16 cellular contexts compared by ENCODE assay signal in genomic region chr12:111997300-111997699, GRCh38. TPM values are rescaled to one million over a fixed set of nuclear protein-coding genes. Genes with fewer than 3 reads are reported as not detected.
DNase-seq lines count a peak whose midpoint lies in the region; ATAC-seq, FAIRE-seq and TF ChIP-seq lines count a peak whose summit lies in the region.
"Had no signal": no experiment of that assay in that cellular context is flagged by ENCODE, and none has a peak within 500 bp of the region (broad histone marks: within the 10 kb centered on the region; RNA-seq: fewer than 3 reads in every experiment).

No MANE protein-coding gene starts in this region.

- no peak for FAIRE-seq in GM12892 (lab: Jason Lieb, UNC)
- FAIRE-seq: H1 had no signal

- H3K9me3 Mint-ChIP-seq in activated CD4-positive, alpha-beta T cell treated with anti-CD3 and anti-CD28 coated beads for 36 hours (ENCODE audit: low read depth), result no peaks in the 10 kb centered on the region
- H3K9me3 Mint-ChIP-seq in CD4-positive, CD25-positive, alpha-beta regulatory T cell, result no peaks in the 10 kb centered on the region
- no peaks in the 10 kb centered on the region for H3K9me3 Mint-ChIP-seq in T-cell
- no peaks in the 10 kb centered on the region for H3K9me3 Mint-ChIP-seq in naive thymus-derived CD4-positive, alpha-beta T cell

- no peaks in the 10 kb centered on the region for H3K27me3 Mint-ChIP-seq in activated CD4-positive, alpha-beta T cell treated with anti-CD3 and anti-CD28 coated beads for 36 hours
- H3K27me3 Mint-ChIP-seq in CD4-positive, CD25-positive, alpha-beta regulatory T cell, result no peaks in the 10 kb centered on the region
- H3K27me3 Mint-ChIP-seq in T-cell, result no peaks in the 10 kb centered on the region
- H3K27me3 Mint-ChIP-seq in naive thymus-derived CD4-positive, alpha-beta T cell, result no peaks in the 10 kb centered on the region

- no peaks in the 10 kb centered on the region for H3K27me3 ChIP-seq in CD4-positive, CD25-positive, alpha-beta regulatory T cell (ENCODE audit: control insufficient read depth, insufficient read depth, low read length)
- H3K27me3 ChIP-seq in naive thymus-derived CD4-positive, alpha-beta T cell (ENCODE audit: control insufficient read depth in 2 of 2, insufficient read depth in 2 of 2, low read length in 2 of 2), result no peaks in the 10 kb centered on the region
- H3K27me3 ChIP-seq: BE2C had no signal

- peak overlapping the region; percentile 13 for H3K4me3 ChIP-seq in CD4-positive, CD25-positive, alpha-beta regulatory T cell (ENCODE audit: low read depth, low read length)
- H3K4me3 ChIP-seq in naive thymus-derived CD4-positive, alpha-beta T cell (ENCODE audit: low read length), result no peak overlapping the region

- H3K9me3 ChIP-seq in CD4-positive, CD25-positive, alpha-beta regulatory T cell (ENCODE audit: control insufficient read depth in 2 of 2, low read length in 2 of 2), result no peaks in the 10 kb centered on the region
- no peaks in the 10 kb centered on the region for H3K9me3 ChIP-seq in naive thymus-derived CD4-positive, alpha-beta T cell (ENCODE audit: control insufficient read depth in 2 of 3, low read length in 3 of 3)
- H3K9me3 ChIP-seq: BE2C had no signal

- CTCF ChIA-PET in activated CD4-positive, alpha-beta T cell treated with anti-CD3 and anti-CD28 coated beads for 36 hours (lab: Charles Lee), result interaction anchor here (0.8 kb wide), 1 partner anchor 13 kb away, joined by 3 read pairs; no protein-coding TSS in a partner anchor
- CTCF ChIA-PET in T-cell (lab: Charles Lee), result interaction anchor here (1.2 to 1.5 kb wide), 3 partner anchors 16 to 23 kb away, joined by 3 to 9 read pairs (median 5); partner anchors contain the start of genes ERP29 (in 1 of the 2) and TMEM116 (in 1 of the 2)
- CTCF ChIA-PET in naive thymus-derived CD4-positive, alpha-beta T cell (lab: Charles Lee), result interaction anchor here (1.6 kb wide), 1 partner anchor 13 kb away, joined by 10 read pairs; no protein-coding TSS in a partner anchor

- peaks cover 85% of the 10 kb centered on the region for H3K4me1 Mint-ChIP-seq in activated CD4-positive, alpha-beta T cell treated with anti-CD3 and anti-CD28 coated beads for 36 hours
- H3K4me1 Mint-ChIP-seq in CD4-positive, CD25-positive, alpha-beta regulatory T cell, result peaks cover 48 to 92% (median 64%) of the 10 kb centered on the region in 4 donors
- H3K4me1 Mint-ChIP-seq in T-cell, result peaks cover 82 to 91% (median 87%) of the 10 kb centered on the region in 3 donors
- peaks cover 56 to 92% (median 84%) of the 10 kb centered on the region in 7 donors for H3K4me1 Mint-ChIP-seq in naive thymus-derived CD4-positive, alpha-beta T cell

- H3K4me3 Mint-ChIP-seq in activated CD4-positive, alpha-beta T cell treated with anti-CD3 and anti-CD28 coated beads for 36 hours, result no peak overlapping the region
- peak overlapping the region in 3 of 4 donors; percentile 56 to 81 (median 75) for H3K4me3 Mint-ChIP-seq in CD4-positive, CD25-positive, alpha-beta regulatory T cell
- H3K4me3 Mint-ChIP-seq in T-cell, result peak overlapping the region in 1 of 3 donors; percentile 48
- peak overlapping the region in 5 of 10 donors; percentile 1 to 58 (median 43) for H3K4me3 Mint-ChIP-seq in naive thymus-derived CD4-positive, alpha-beta T cell

- ATAC-seq in activated CD4-positive, alpha-beta T cell treated with anti-CD3 and anti-CD28 coated beads for 36 hours, result no peak
- no peak for ATAC-seq in CD4-positive, CD25-positive, alpha-beta regulatory T cell (ENCODE audit: low read depth in 2 of 2)
- ATAC-seq in T-cell (replicated peaks in 1 of 4), result no peak
- no peak for ATAC-seq in naive thymus-derived CD4-positive, alpha-beta T cell
- no peak for ATAC-seq in HG03097 (IDR thresholded peaks at IDR 0.05; ENCODE audit: low FRiP score, unreplicated experiment)
- no peak for ATAC-seq in GM21717 (IDR thresholded peaks at IDR 0.05; ENCODE audit: unreplicated experiment)

- H3K27ac Mint-ChIP-seq in activated CD4-positive, alpha-beta T cell treated with anti-CD3 and anti-CD28 coated beads for 36 hours, result peak overlapping the region; percentile 60
- H3K27ac Mint-ChIP-seq in CD4-positive, CD25-positive, alpha-beta regulatory T cell, result peak overlapping the region; percentile 57 to 92 (median 76)
- peak overlapping the region; percentile 91 to 98 for H3K27ac Mint-ChIP-seq in T-cell
- peak overlapping the region in 8 of 9 donors; percentile 62 to 97 (median 82) for H3K27ac Mint-ChIP-seq in naive thymus-derived CD4-positive, alpha-beta T cell

- no peak for DNase-seq in activated CD4-positive, alpha-beta T cell treated with anti-CD3 and anti-CD28 coated beads for 36 hours
- no peak for DNase-seq in activated CD4-positive, alpha-beta T cell treated with anti-CD3 and anti-CD28 coated beads for 1 hour
- DNase-seq in CD4-positive, CD25-positive, alpha-beta regulatory T cell, result no peak
- DNase-seq in T-cell (no peak), GM12892 (ENCODE audit: insufficient read length) (no peak)
- no peak for DNase-seq in naive thymus-derived CD4-positive, alpha-beta T cell
- DNase-seq: BE2C, COR-L47, IMR-90, NCI-H1417, NCI-H1930 had no signal

- POLR2A ChIA-PET in activated CD4-positive, alpha-beta T cell treated with anti-CD3 and anti-CD28 coated beads for 36 hours (lab: Charles Lee), result interaction anchor here (0.7 kb wide), 1 partner anchor 9 kb away, joined by 3 read pairs; no protein-coding TSS in a partner anchor
- POLR2A ChIA-PET in T-cell (lab: Charles Lee), result interaction anchor here in 1 of 2 donors (0.6 kb wide), 1 partner anchor 48 kb away, joined by 8 read pairs; no protein-coding TSS in a partner anchor
- POLR2A ChIA-PET in naive thymus-derived CD4-positive, alpha-beta T cell (lab: Charles Lee), result interaction anchor here (0.5 to 14.9 kb wide), 6 partner anchors 11 to 1423 kb away, joined by 3 to 285 read pairs (median 6); partner anchors contain the start of genes ERP29 and TMEM116

- intact Hi-C loops in activated CD4-positive, alpha-beta T cell treated with anti-CD3 and anti-CD28 coated beads for 36 hours (cut with DNase I, micrococcal nuclease), result no loop called here
- intact Hi-C loops in naive thymus-derived CD4-positive, alpha-beta T cell (cut with micrococcal nuclease), result no loop called here

- TF ChIP-seq POLR2A in GM12892 (IDR thresholded peaks at IDR 0.05; ENCODE audit: low read depth, low read length), result no peak

- no peaks in the 10 kb centered on the region for H3K36me3 ChIP-seq in CD4-positive, CD25-positive, alpha-beta regulatory T cell (ENCODE audit: control insufficient read depth, insufficient read depth, low read length)
- H3K36me3 ChIP-seq in naive thymus-derived CD4-positive, alpha-beta T cell (ENCODE audit: control insufficient read depth in 2 of 3, insufficient read depth in 3 of 3, low read length in 3 of 3), result no peaks in the 10 kb centered on the region
- H3K36me3 ChIP-seq: BE2C had no signal

- peaks cover 71% of the 10 kb centered on the region for H3K4me1 ChIP-seq in CD4-positive, CD25-positive, alpha-beta regulatory T cell (ENCODE audit: control insufficient read depth, insufficient read depth, low read length, poor library complexity, severe bottlenecking)
- peaks cover 65 to 68% of the 10 kb centered on the region in 2 donors for H3K4me1 ChIP-seq in naive thymus-derived CD4-positive, alpha-beta T cell (ENCODE audit: control insufficient read depth in 2 of 2, insufficient read depth in 2 of 2, low read length in 2 of 2)

- H3K36me3 Mint-ChIP-seq in activated CD4-positive, alpha-beta T cell treated with anti-CD3 and anti-CD28 coated beads for 36 hours (ENCODE audit: low read depth), result peaks cover 3% of the 10 kb centered on the region
- peaks cover 7% of the 10 kb centered on the region for H3K36me3 Mint-ChIP-seq in CD4-positive, CD25-positive, alpha-beta regulatory T cell
- H3K36me3 Mint-ChIP-seq in T-cell, result peaks cover 9% of the 10 kb centered on the region
- peaks cover 0 to 26% (median 5%) of the 10 kb centered on the region in 5 donors for H3K36me3 Mint-ChIP-seq in naive thymus-derived CD4-positive, alpha-beta T cell

- H3K27ac ChIP-seq in CD4-positive, CD25-positive, alpha-beta regulatory T cell (ENCODE audit: insufficient read depth, low read length, poor library complexity, severe bottlenecking), result peak overlapping the region; percentile 57
- peak overlapping the region; percentile 19 for H3K27ac ChIP-seq in naive thymus-derived CD4-positive, alpha-beta T cell (ENCODE audit: low read depth, low read length)
- H3K27ac ChIP-seq: 22Rv1, RWPE1 had no signal

RNA-seq across cellular contexts. Expression of gene TMEM116, which starts 15.7 kb away (rescaled TPM):
- total RNA-seq in activated CD4-positive, alpha-beta T cell treated with anti-CD3 and anti-CD28 coated beads for 36 hours, result 10 to 100 TPM; 11.2 to 12.5 TPM
- total RNA-seq in CD4-positive, CD25-positive, alpha-beta regulatory T cell, result 20.2 TPM
- polyA plus RNA-seq in CD4-positive, CD25-positive, alpha-beta regulatory T cell, result 10 to 100 TPM; 25.2 to 38.4 (median 30.7) TPM
- 10 to 100 TPM; 16.0 to 27.2 (median 25.8) TPM for total RNA-seq in T-cell
- total RNA-seq in naive thymus-derived CD4-positive, alpha-beta T cell, result 10 to 100 TPM; 12.6 to 29.3 (median 23.0) TPM
- polyA plus RNA-seq in naive thymus-derived CD4-positive, alpha-beta T cell, result 10 to 100 TPM in 1 of 2 donors, 1 to 10 TPM in 1; 8.7 to 13.3 TPM
- 7.3 TPM for polyA plus RNA-seq in GM12892 (2012; ENCODE audit: missing spikeins)

RNA-seq across cellular contexts. Expression of gene ERP29, which starts 15.9 kb away (rescaled TPM):
- total RNA-seq in activated CD4-positive, alpha-beta T cell treated with anti-CD3 and anti-CD28 coated beads for 36 hours, result 10 to 100 TPM; 79.7 to 87.3 TPM
- 103 TPM for total RNA-seq in CD4-positive, CD25-positive, alpha-beta regulatory T cell
- 100 to 1,000 TPM; 188 to 218 (median 207) TPM for polyA plus RNA-seq in CD4-positive, CD25-positive, alpha-beta regulatory T cell
- 100 to 1,000 TPM; 114 to 175 (median 158) TPM for total RNA-seq in T-cell
- 100 to 1,000 TPM; 115 to 184 (median 127) TPM for total RNA-seq in naive thymus-derived CD4-positive, alpha-beta T cell
- 100 to 1,000 TPM; 219 to 253 TPM for polyA plus RNA-seq in naive thymus-derived CD4-positive, alpha-beta T cell
- polyA plus RNA-seq in GM12892 (2012; ENCODE audit: missing spikeins), result 91.5 TPM
